Comparison of ENCODE assay signal across 8 cellular contexts in the genomic region with DNA sequence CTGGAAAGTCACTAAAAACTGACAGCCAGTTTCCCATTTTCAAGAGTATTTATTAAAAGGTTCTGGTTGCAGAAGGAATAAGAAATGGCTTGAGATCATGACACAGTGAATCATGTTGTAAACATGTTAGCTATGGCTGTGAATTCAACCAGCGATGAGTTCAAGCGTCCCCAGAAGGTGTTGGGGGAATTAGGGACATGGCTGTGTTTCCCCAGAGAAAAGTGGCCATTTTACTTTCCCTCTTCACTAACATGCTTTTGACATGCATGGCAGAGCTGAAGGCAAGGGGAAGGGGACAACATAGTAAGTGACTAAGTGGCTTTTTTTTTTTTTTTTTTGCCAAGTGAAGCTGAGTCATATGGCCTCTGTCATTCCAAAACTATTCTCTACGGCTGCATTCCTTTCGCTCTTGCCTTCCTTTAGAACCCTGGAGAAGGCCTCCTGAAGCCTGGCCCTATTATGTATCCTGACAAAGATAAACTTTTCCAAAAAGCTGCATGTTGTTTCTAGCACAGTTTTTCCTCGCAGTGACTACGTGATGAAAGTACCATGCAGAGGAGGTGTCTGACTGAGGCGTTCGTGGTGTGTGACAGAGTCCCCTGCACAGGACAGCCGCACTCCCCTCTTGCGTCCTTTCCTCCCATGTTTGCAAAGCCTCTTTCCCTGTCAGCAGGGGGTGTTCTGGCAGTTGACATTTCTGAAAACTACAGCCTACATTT.
DNase-seq lines count a peak whose midpoint lies in the region; ATAC-seq and TF ChIP-seq lines count a peak whose summit lies in the region.

No MANE protein-coding gene starts in this region.

- TF ChIP-seq CTCF in fibroblast of mammary gland (conservative IDR thresholded peaks at IDR 0.05; ENCODE audit: control insufficient read depth, insufficient read depth, low read depth, low read length): peak; percentile 32

- no peak overlapping the region for H3K4me3 ChIP-seq in fibroblast of mammary gland (ENCODE audit: control insufficient read depth, low read depth, low read length)
- no peak overlapping the region for H3K4me3 ChIP-seq in rectal smooth muscle tissue (ENCODE audit: low read length)

- no peak overlapping the region for H3K9ac ChIP-seq in rectal smooth muscle tissue (ENCODE audit: low read length)

- DNase-seq in NCI-H226 (peak; percentile 80), fibroblast of mammary gland (ENCODE audit: low read depth) (peak; percentile 94), HuH-7 (ENCODE audit: low spot score) (no peak), NCI-H1436 (lab: John Stamatoyannopoulos, UW) (no peak), NCI-H748 (lab: John Stamatoyannopoulos, UW; ENCODE audit: unreplicated experiment) (no peak)
- no peak for DNase-seq in stimulated activated naive CD8-positive, alpha-beta T cell treated with anti-CD3 and anti-CD28 coated beads, Interleukin-15, Interleukin-2, amounts not matched to agents 100 U/mL and 50 U/mL, for 24 hours

- H3K4me1 ChIP-seq in rectal smooth muscle tissue (ENCODE audit: control insufficient read depth, insufficient read depth, low read length): peaks cover 31% of the 10 kb centered on the region

- peak overlapping the region; percentile 82 for H3K27ac ChIP-seq in rectal smooth muscle tissue (ENCODE audit: low read depth, low read length)

- peak; percentile 71 for ATAC-seq in GM18868 (IDR thresholded peaks at IDR 0.05; ENCODE audit: unreplicated experiment)
- ATAC-seq in stimulated activated naive CD8-positive, alpha-beta T cell treated with anti-CD3 and anti-CD28 coated beads, Interleukin-15, Interleukin-2, amounts not matched to agents 100 U/mL and 50 U/mL, for 24 hours: no peak

- H3K36me3 ChIP-seq in rectal smooth muscle tissue (ENCODE audit: control insufficient read depth, insufficient read depth, low read length): no peaks in the 10 kb centered on the region

- H3K27me3 ChIP-seq in rectal smooth muscle tissue (ENCODE audit: control insufficient read depth, insufficient read depth, low read length): no peaks in the 10 kb centered on the region

Comparison
In these comparisons a context has a peak if more than half of its experiments do, and no peak if none do; other contexts are left out.
1. DNase-seq: peak in NCI-H226 (single experiment) and fibroblast of mammary gland (single experiment); none in HuH-7 (single experiment), stimulated activated naive CD8-positive, alpha-beta T cell treated with anti-CD3 and anti-CD28 coated beads, Interleukin-15, Interleukin-2, amounts not matched to agents 100 U/mL and 50 U/mL, for 24 hours (single experiment), NCI-H1436 (single experiment) and NCI-H748 (single experiment).